ENCODE assay signal across 25 cellular contexts in genomic region chr16:69748694-69749345, GRCh38.
"Had no signal": no experiment of that assay in that cellular context is flagged by ENCODE, and none has a peak within 500 bp of the region (broad histone marks: within the 10 kb centered on the region; RNA-seq: fewer than 3 reads in every experiment).

No MANE protein-coding gene starts in this region.

- DNase-seq: activated CD4-positive, alpha-beta memory T cell treated with anti-CD3 and anti-CD28 coated beads for 36 hours; activated CD4-positive, alpha-beta T cell treated with anti-CD3 and anti-CD28 coated beads for 48 hours; activated CD4-positive, CD25-positive, alpha-beta regulatory T cell treated with anti-CD3 and anti-CD28 coated beads, Interleukin-2, amount 50 U/mL, for 72 hours; activated CD8-positive, alpha-beta memory T cell treated with anti-CD3 and anti-CD28 coated beads, Interleukin-2, amount 50 U/mL, for 4 hours; activated effector memory CD4-positive, alpha-beta T cell treated with Interleukin-2 at 50 U/mL for 16 hours; activated naive CD4-positive, alpha-beta T cell; activated naive CD8-positive, alpha-beta T cell treated with anti-CD3 and anti-CD28 coated beads for 36 hours; anterior cingulate cortex; central memory CD4-positive, alpha-beta T cell; MG63; MV-4-11; NCI-H1092 treated with DMSO at 0.1 percent for 48 hours; NCI-H1417 treated with DMSO at 0.1 percent for 48 hours; NCI-H1694 treated with DMSO at 0.1 percent for 48 hours; NCI-H2029 treated with DMSO at 0.1 percent for 48 hours; NCI-H345; NCI-H510A; NCI-H526 treated with DMSO at 0.1 percent for 48 hours; NCI-H82; SIG-M5; T-helper 17 cell; T-helper 9 cell had no signal

- H3K4me3 ChIP-seq: adrenal gland, MG63 had no signal

- H3K27me3 ChIP-seq: adrenal gland, MG63 had no signal

- H3K9me3 ChIP-seq: adrenal gland, MG63 had no signal

- H3K27ac Mint-ChIP-seq: activated CD4-positive, alpha-beta memory T cell treated with anti-CD3 and anti-CD28 coated beads for 36 hours; activated naive CD8-positive, alpha-beta T cell treated with anti-CD3 and anti-CD28 coated beads for 36 hours; activated T-helper 1 cell treated with anti-CD3 and anti-CD28 coated beads, Interleukin-12 subunit alpha, Interleukin-12 subunit beta, Interleukin-2, Interleukin-4 antibody, amounts not matched to agents 30 ng/mL and 10 ng/mL and 1 ng/mL, durations not matched to agents 14 hours and 24 hours and 36 hours; T-helper 17 cell; WTC11 had no signal

- H3K27me3 Mint-ChIP-seq: activated CD4-positive, alpha-beta memory T cell treated with anti-CD3 and anti-CD28 coated beads for 36 hours; activated naive CD8-positive, alpha-beta T cell treated with anti-CD3 and anti-CD28 coated beads for 36 hours; T-helper 17 cell had no signal

- ATAC-seq: T-helper 17 cell, WTC11 had no signal

- H3K9me3 Mint-ChIP-seq: activated CD4-positive, alpha-beta memory T cell treated with anti-CD3 and anti-CD28 coated beads for 36 hours; activated naive CD8-positive, alpha-beta T cell treated with anti-CD3 and anti-CD28 coated beads for 36 hours; activated T-helper 1 cell treated with anti-CD3 and anti-CD28 coated beads, Interleukin-12 subunit alpha, Interleukin-12 subunit beta, Interleukin-2, Interleukin-4 antibody, amounts not matched to agents 30 ng/mL and 10 ng/mL and 1 ng/mL, durations not matched to agents 14 hours and 24 hours and 36 hours; WTC11 had no signal

- H3K4me3 Mint-ChIP-seq: activated CD4-positive, alpha-beta memory T cell treated with anti-CD3 and anti-CD28 coated beads for 36 hours; activated naive CD8-positive, alpha-beta T cell treated with anti-CD3 and anti-CD28 coated beads for 36 hours; activated T-helper 1 cell treated with anti-CD3 and anti-CD28 coated beads, Interleukin-12 subunit alpha, Interleukin-12 subunit beta, Interleukin-2, Interleukin-4 antibody, amounts not matched to agents 30 ng/mL and 10 ng/mL and 1 ng/mL, durations not matched to agents 14 hours and 24 hours and 36 hours; T-helper 17 cell; WTC11 had no signal
